Comparison of ENCODE assay signal across 20 cellular contexts in genomic region chr5:76555717-76556116, GRCh38.
"Had no signal": no experiment of that assay in that cellular context is flagged by ENCODE, and none has a peak within 500 bp of the region (broad histone marks: within the 10 kb centered on the region; RNA-seq: fewer than 3 reads in every experiment).

No MANE protein-coding gene starts in this region.

- H3K36me3 Mint-ChIP-seq: stimulated activated memory B cell treated with anti-CD40 and anti-IgM and Interleukin-4, amounts not matched to agents 10 μg/mL and 1 μg/mL and 100 μg/mL, for 72 hours had no signal

- H3K4me3 Mint-ChIP-seq: activated naive CD8-positive, alpha-beta T cell; neural progenitor cell; stimulated activated memory B cell treated with anti-CD40 and anti-IgM and Interleukin-4, amounts not matched to agents 10 μg/mL and 1 μg/mL and 100 μg/mL, for 72 hours had no signal

- DNase-seq: activated CD4-positive, alpha-beta T cell treated with anti-CD3 and anti-CD28 coated beads for 1 hour; activated CD4-positive, alpha-beta T cell treated with anti-CD3 and anti-CD28 coated beads, Interleukin-2, amount 50 U/mL, for 1 hour; activated naive CD4-positive, alpha-beta T cell; amniotic stem cell; cortex of kidney; effector CD4-positive, alpha-beta T cell; heart left ventricle; left colon; mesenchymal stem cell; posterior cingulate gyrus; right lobe of liver; stimulated activated CD4-positive, alpha-beta T cell treated with anti-CD3 and anti-CD28 coated beads, Interleukin-2, amount 100 ng/mL, for 24 hours; T-helper 9 cell; transverse colon; uterus had no signal

- H3K9ac ChIP-seq: neural progenitor cell had no signal

- H3K27ac Mint-ChIP-seq: activated naive CD8-positive, alpha-beta T cell; activated T-helper 2 cell treated with anti-CD3 and anti-CD28 coated beads, Interferon-gamma antibody, Interleukin-2, Interleukin-4, amounts not matched to agents 10 μg/mL and 5 μg/mL and 100 μg/mL, durations not matched to agents 14 hours and 24 hours and 36 hours; neural progenitor cell had no signal

- ATAC-seq: heart left ventricle; left colon; right lobe of liver; stimulated activated memory B cell treated with anti-CD40 and anti-IgM and Interleukin-4, amounts not matched to agents 10 μg/mL and 1 μg/mL and 100 μg/mL, for 72 hours had no signal

- H3K27me3 Mint-ChIP-seq: activated naive CD8-positive, alpha-beta T cell; stimulated activated memory B cell treated with anti-CD40 and anti-IgM and Interleukin-4, amounts not matched to agents 10 μg/mL and 1 μg/mL and 100 μg/mL, for 72 hours had no signal

- H3K4me1 Mint-ChIP-seq: neural progenitor cell had no signal

- H2AFZ ChIP-seq: neural progenitor cell had no signal

- H3K9me3 ChIP-seq: heart left ventricle, right lobe of liver, transverse colon, uterus had no signal

- H3K36me3 ChIP-seq: heart left ventricle, neural progenitor cell, right lobe of liver, transverse colon, uterus had no signal

- H3K4me3 ChIP-seq: heart left ventricle, neural progenitor cell, right lobe of liver, skin epidermis, transverse colon, uterus had no signal

- H3K4me2 ChIP-seq: neural progenitor cell had no signal

- H3K4me1 ChIP-seq: neural progenitor cell, uterus had no signal

- H3K27me3 ChIP-seq: heart left ventricle, neural progenitor cell, right lobe of liver, transverse colon, uterus had no signal

- H3K9me3 Mint-ChIP-seq: activated T-helper 2 cell treated with anti-CD3 and anti-CD28 coated beads, Interferon-gamma antibody, Interleukin-2, Interleukin-4, amounts not matched to agents 10 μg/mL and 5 μg/mL and 100 μg/mL, durations not matched to agents 14 hours and 24 hours and 36 hours; stimulated activated memory B cell treated with anti-CD40 and anti-IgM and Interleukin-4, amounts not matched to agents 10 μg/mL and 1 μg/mL and 100 μg/mL, for 72 hours had no signal
